In the genomic region with DNA sequence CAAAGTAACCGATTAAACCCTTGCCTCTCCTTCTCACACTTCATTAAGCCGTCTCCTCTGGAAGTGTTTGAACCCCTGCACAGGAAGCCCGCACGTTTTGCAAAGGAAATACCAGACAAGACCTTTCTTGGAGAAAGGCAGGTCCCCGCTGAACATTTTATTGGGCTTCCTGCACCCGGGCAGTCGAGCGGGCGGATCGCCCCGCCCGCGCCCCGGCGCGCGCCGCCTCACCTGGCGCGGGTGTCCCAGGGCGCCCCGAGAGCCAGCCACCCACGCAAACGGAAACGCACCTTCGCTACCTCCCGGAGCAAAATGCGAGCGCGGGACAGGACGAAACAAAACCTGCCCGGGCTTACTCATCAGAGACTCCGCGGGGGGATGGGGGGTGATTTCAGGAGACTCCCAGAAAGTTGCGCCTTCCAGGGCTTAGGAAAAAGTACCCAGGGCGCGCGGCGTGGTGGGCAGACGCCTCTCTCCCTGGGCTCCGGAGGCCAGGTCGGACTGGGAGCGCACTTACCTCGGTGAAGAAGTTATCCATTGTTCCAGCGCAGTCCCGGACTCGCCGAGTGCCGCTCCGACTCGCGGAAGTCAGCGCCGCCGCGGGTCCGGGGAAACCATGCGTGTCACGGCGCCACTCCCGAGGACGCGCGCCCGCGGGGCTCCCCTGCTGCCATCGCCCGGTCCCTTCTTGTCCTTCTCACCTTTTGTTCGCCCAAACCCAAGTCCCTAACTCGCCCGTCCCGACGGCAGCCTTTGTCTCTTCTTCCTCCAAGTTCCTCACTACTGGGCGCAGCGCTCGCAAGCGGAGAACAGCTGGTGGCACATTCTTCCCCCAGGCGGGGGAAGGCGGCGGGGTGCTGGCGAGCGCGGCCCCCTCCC, we compare ENCODE assay signal across 8 cellular contexts. TPM values are rescaled to one million over a fixed set of nuclear protein-coding genes. Genes with fewer than 3 reads are reported as not detected.
A peak's percentile ranks its signal among the peaks of the same experiment; 100 is the strongest.
DNase-seq lines count a peak whose midpoint lies in the region; ATAC-seq and TF ChIP-seq lines count a peak whose summit lies in the region.

No MANE protein-coding gene starts in this region.

- peak; percentile 48 for ATAC-seq in GM19463 (IDR thresholded peaks at IDR 0.05; ENCODE audit: unreplicated experiment)
- ATAC-seq in effector memory CD8-positive, alpha-beta T cell (replicated peaks) = no peak

- H2BK15ac ChIP-seq in mesenchymal stem cell (ENCODE audit: low read depth, poor library complexity, severe bottlenecking) = peak overlapping the region; percentile 96

- peak overlapping the region; percentile 86 for H4K8ac ChIP-seq in mesenchymal stem cell (ENCODE audit: low read length)

- peak overlapping the region; percentile 80 for H2BK120ac ChIP-seq in mesenchymal stem cell (ENCODE audit: low read depth, low read length)

- H3K18ac ChIP-seq in mesenchymal stem cell (ENCODE audit: low read depth in 1 of 2, low read length in 2 of 2) = peak overlapping the region; percentile 95 to 97

- H3K27ac ChIP-seq in mesenchymal stem cell (ENCODE audit: low read length, poor library complexity, severe bottlenecking) (peak overlapping the region; percentile 27), stomach smooth muscle (ENCODE audit: low read length) (no peak overlapping the region)

- peak overlapping the region; percentile 51 to 95 for H3K23ac ChIP-seq in mesenchymal stem cell (ENCODE audit: low read length in 2 of 2)

- H3K4me1 ChIP-seq in Caco-2 = peaks cover 28% of the 10 kb centered on the region
- H3K4me1 ChIP-seq in mesenchymal stem cell (ENCODE audit: control insufficient read depth, insufficient read depth, low read depth, low read length) = peaks cover 8% of the 10 kb centered on the region
- H3K4me1 ChIP-seq in stomach smooth muscle (ENCODE audit: control insufficient read depth, insufficient read depth, low read length) = peaks cover 11% of the 10 kb centered on the region

- BruUV-seq in Caco-2 (replicated peaks; lab: Mats Ljungman, UMichigan) = no TSS peak

- H3K9me3 Mint-ChIP-seq in Caco-2 (ENCODE audit: unreplicated experiment) = no peaks in the 10 kb centered on the region
- no peaks in the 10 kb centered on the region for H3K9me3 Mint-ChIP-seq in T-helper 1 cell treated with Interleukin-12 subunit alpha and Interleukin-12 subunit beta and Interleukin-4 antibody, amounts not matched to agents 30 μg/mL and 1 μg/mL, for 36 hours
- H3K9me3 Mint-ChIP-seq in effector memory CD8-positive, alpha-beta T cell = peaks cover 0 to 5% of the 10 kb centered on the region in 2 donors

- H3K27ac Mint-ChIP-seq in Caco-2 (ENCODE audit: unreplicated experiment) = peak overlapping the region; percentile 86
- no peak overlapping the region for H3K27ac Mint-ChIP-seq in T-helper 1 cell treated with Interleukin-12 subunit alpha and Interleukin-12 subunit beta and Interleukin-4 antibody, amounts not matched to agents 30 μg/mL and 1 μg/mL, for 36 hours
- no peak overlapping the region for H3K27ac Mint-ChIP-seq in effector memory CD8-positive, alpha-beta T cell

- H2AFZ ChIP-seq in mesenchymal stem cell (ENCODE audit: low read depth, low read length) = peak overlapping the region; percentile 47

- H3K4ac ChIP-seq in mesenchymal stem cell (ENCODE audit: low read depth in 1 of 2, low read length in 2 of 2) = peak overlapping the region; percentile 84 to 97

- H3K36me3 Mint-ChIP-seq in Caco-2 (ENCODE audit: insufficient read depth, unreplicated experiment) = peaks cover 26% of the 10 kb centered on the region
- H3K36me3 Mint-ChIP-seq in T-helper 1 cell treated with Interleukin-12 subunit alpha and Interleukin-12 subunit beta and Interleukin-4 antibody, amounts not matched to agents 30 μg/mL and 1 μg/mL, for 36 hours (ENCODE audit: low read depth) = peaks cover 2% of the 10 kb centered on the region
- H3K36me3 Mint-ChIP-seq in effector memory CD8-positive, alpha-beta T cell (ENCODE audit: insufficient read depth) = no peaks in the 10 kb centered on the region

- peak overlapping the region; percentile 76 to 89 for H3K14ac ChIP-seq in mesenchymal stem cell (ENCODE audit: low read length in 2 of 2)

- DNase-seq in Caco-2 = peak in 1 of 2 experiments; percentile 45
- DNase-seq in HK-2 (ENCODE audit: unreplicated experiment) = peak; percentile 66
- no peak for DNase-seq in effector memory CD8-positive, alpha-beta T cell
- DNase-seq in mesenchymal stem cell = no peak
- no peak for DNase-seq in NCI-H774 (lab: John Stamatoyannopoulos, UW)

- H3K27me3 ChIP-seq in Caco-2 (replicated peaks; ENCODE audit: control insufficient read depth, insufficient read depth, low read length) = no peaks in the 10 kb centered on the region
- peaks cover 3 to 16% of the 10 kb centered on the region in 2 experiments for H3K27me3 ChIP-seq in mesenchymal stem cell (ENCODE audit: control insufficient read depth in 1 of 2, insufficient read depth in 1 of 2, low read length in 2 of 2)
- H3K27me3 ChIP-seq in stomach smooth muscle (ENCODE audit: control insufficient read depth in 1 of 2, insufficient read depth in 2 of 2, low read length in 2 of 2) = peaks cover 25 to 46% of the 10 kb centered on the region in 2 donors

- no peaks in the 10 kb centered on the region for H3K27me3 Mint-ChIP-seq in Caco-2 (ENCODE audit: insufficient read depth, unreplicated experiment)
- peaks cover 72% of the 10 kb centered on the region for H3K27me3 Mint-ChIP-seq in T-helper 1 cell treated with Interleukin-12 subunit alpha and Interleukin-12 subunit beta and Interleukin-4 antibody, amounts not matched to agents 30 μg/mL and 1 μg/mL, for 36 hours (ENCODE audit: low read depth)
- peaks cover 39 to 60% of the 10 kb centered on the region in 2 donors for H3K27me3 Mint-ChIP-seq in effector memory CD8-positive, alpha-beta T cell

- peak overlapping the region; percentile 83 for H3K4me2 ChIP-seq in mesenchymal stem cell (ENCODE audit: low read length, poor library complexity, severe bottlenecking)

- H4K91ac ChIP-seq in mesenchymal stem cell (ENCODE audit: low read length) = peak overlapping the region; percentile 93

- H2AK5ac ChIP-seq in mesenchymal stem cell (ENCODE audit: low read length, severe bottlenecking) = no peak overlapping the region

- intact Hi-C loops in Caco-2 (cut with micrococcal nuclease; ENCODE audit: unreplicated experiment) = loop anchor here (1.0 to 5.0 kb wide), 5 partner anchors 30 to 234 kb away; no protein-coding TSS in a partner anchor

- H3K4me3 Mint-ChIP-seq in Caco-2 (ENCODE audit: unreplicated experiment) = peak overlapping the region; percentile 90
- peak overlapping the region; percentile 79 for H3K4me3 Mint-ChIP-seq in T-helper 1 cell treated with Interleukin-12 subunit alpha and Interleukin-12 subunit beta and Interleukin-4 antibody, amounts not matched to agents 30 μg/mL and 1 μg/mL, for 36 hours
- peak overlapping the region; percentile 58 to 71 for H3K4me3 Mint-ChIP-seq in effector memory CD8-positive, alpha-beta T cell

- peaks cover 6% of the 10 kb centered on the region for H3K79me1 ChIP-seq in mesenchymal stem cell (replicated peaks; ENCODE audit: low read length, poor library complexity, severe bottlenecking)

- peak overlapping the region; percentile 75 to 97 for H2BK12ac ChIP-seq in mesenchymal stem cell (ENCODE audit: low read length in 2 of 2)

- H3K9me3 ChIP-seq in Caco-2 = no peaks in the 10 kb centered on the region
- H3K9me3 ChIP-seq in mesenchymal stem cell (ENCODE audit: control insufficient read depth, low read length) = no peaks in the 10 kb centered on the region
- H3K9me3 ChIP-seq in stomach smooth muscle (ENCODE audit: control insufficient read depth in 2 of 2, low read length in 2 of 2) = no peaks in the 10 kb centered on the region

- H3K4me3 ChIP-seq in Caco-2 (ENCODE audit: low read depth, low read length) = peak overlapping the region; percentile 97
- H3K4me3 ChIP-seq in mesenchymal stem cell (ENCODE audit: insufficient read depth in 1 of 2, low read depth in 1 of 2, low read length in 2 of 2) = peak overlapping the region; percentile 87 to 91
- peak overlapping the region; percentile 57 to 79 for H3K4me3 ChIP-seq in stomach smooth muscle (ENCODE audit: low read length in 2 of 2)

- H3K9ac ChIP-seq in mesenchymal stem cell (ENCODE audit: low read length) = peak overlapping the region; percentile 85
- peak overlapping the region; percentile 46 to 55 for H3K9ac ChIP-seq in stomach smooth muscle (ENCODE audit: low read length in 2 of 2)

- H3K4me1 Mint-ChIP-seq in Caco-2 (ENCODE audit: low read depth, unreplicated experiment) = peaks cover 27% of the 10 kb centered on the region
- peaks cover 11% of the 10 kb centered on the region for H3K4me1 Mint-ChIP-seq in T-helper 1 cell treated with Interleukin-12 subunit alpha and Interleukin-12 subunit beta and Interleukin-4 antibody, amounts not matched to agents 30 μg/mL and 1 μg/mL, for 36 hours (ENCODE audit: low read depth)
- H3K4me1 Mint-ChIP-seq in effector memory CD8-positive, alpha-beta T cell (ENCODE audit: low read depth in 2 of 2) = peaks cover 0 to 5% of the 10 kb centered on the region in 2 donors

- CTCF ChIA-PET in Caco-2 (lab: Charles Lee) = interaction anchor here (0.6 to 1.3 kb wide), 4 partner anchors 16 to 383 kb away, joined by 3 to 13 read pairs (median 4); no protein-coding TSS in a partner anchor

- under 1% methylated on average over 81 of the region's 83 CpGs for WGBS in mesenchymal stem cell

- H3K36me3 ChIP-seq in Caco-2 (ENCODE audit: control insufficient read depth, insufficient read depth, low read length) (no peaks in the 10 kb centered on the region), mesenchymal stem cell (ENCODE audit: control insufficient read depth in 1 of 2, insufficient read depth in 2 of 2, low read depth in 1 of 2, low read length in 2 of 2) (no peaks in the 10 kb centered on the region), stomach smooth muscle (ENCODE audit: control insufficient read depth in 2 of 2, insufficient read depth in 2 of 2, low read length in 2 of 2) (no peaks in the 10 kb centered on the region)

- H2BK5ac ChIP-seq in mesenchymal stem cell (ENCODE audit: low read depth, low read length, poor library complexity, severe bottlenecking) = peak overlapping the region; percentile 84

- POLR2A ChIA-PET in Caco-2 (lab: Charles Lee) = interaction anchor here (0.6 to 1.5 kb wide), 5 partner anchors 55 to 254 kb away, joined by 3 to 7 read pairs (median 3); no protein-coding TSS in a partner anchor

- TF ChIP-seq CTCF in Caco-2 (IDR thresholded peaks at IDR 0.05; ENCODE audit: insufficient read depth in 1 of 2, low read depth in 1 of 2, low read length in 1 of 2, severe bottlenecking in 1 of 2, unreplicated experiment in 1 of 2) = no peak

RNA-seq across cellular contexts. Expression of a gene that starts 0.6 kb away (rescaled TPM):
- 67.6 and 73.3 TPM in 2 replicates for total RNA-seq in Caco-2 (2022)
- 73.4 TPM for polyA plus RNA-seq in mesenchymal stem cell (2013, experiment 1 of 2)
- polyA plus RNA-seq in mesenchymal stem cell (2013, experiment 2 of 2) = 68.5 TPM
